19 cellular contexts compared by ENCODE assay signal in the genomic region with DNA sequence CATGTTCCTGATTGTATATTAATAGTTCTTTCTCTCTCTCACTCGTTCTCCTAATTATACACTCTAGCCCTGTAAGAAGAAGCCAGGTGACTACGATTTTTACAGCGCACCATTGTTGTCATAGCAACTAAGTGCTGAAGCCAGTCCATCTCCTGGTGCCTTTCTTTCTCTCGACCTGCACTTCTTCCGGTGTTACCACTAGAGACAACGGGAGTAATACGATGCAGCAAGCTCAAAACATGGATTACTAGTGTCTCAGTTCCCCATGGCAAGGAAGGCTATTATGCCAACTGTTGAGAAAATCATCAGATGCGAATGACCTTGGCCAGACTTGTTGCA. TPM values are rescaled to one million over a fixed set of nuclear protein-coding genes. Genes with fewer than 3 reads are reported as not detected.
DNase-seq lines count a peak whose midpoint lies in the region; ATAC-seq, FAIRE-seq and TF ChIP-seq lines count a peak whose summit lies in the region.
"Had no signal": no experiment of that assay in that cellular context is flagged by ENCODE, and none has a peak within 500 bp of the region (broad histone marks: within the 10 kb centered on the region; RNA-seq: fewer than 3 reads in every experiment).

No MANE protein-coding gene starts in this region.

- no peaks in the 10 kb centered on the region; the same call in 1 of the 2 replicates for H3K9me2 ChIP-seq in GM23338 (ENCODE audit: insufficient read depth)

- peak overlapping the region; percentile 3; the same call in 1 of the 2 replicates for H2AFZ ChIP-seq in GM23338

- no peak overlapping the region for H3K27ac ChIP-seq in GM23338 (ENCODE audit: low read depth)
- H3K27ac ChIP-seq: HL-60 had no signal

- peaks cover 4% of the 10 kb centered on the region for H3K27me3 Mint-ChIP-seq in GM23338 (ENCODE audit: insufficient read depth, low read depth, poor library complexity)

- H3K36me3 ChIP-seq in GM23338 (ENCODE audit: insufficient read depth): no peaks in the 10 kb centered on the region
- no peaks in the 10 kb centered on the region for H3K36me3 ChIP-seq in bronchial epithelial cell (ENCODE audit: control insufficient read depth, insufficient read depth, low read length)

- peaks cover 17% of the 10 kb centered on the region for H3K4me1 ChIP-seq in GM23338 (ENCODE audit: insufficient read depth)

- no peak overlapping the region for H3K27ac Mint-ChIP-seq in GM23338
- H3K27ac Mint-ChIP-seq: CD4-positive, CD25-positive, alpha-beta regulatory T cell; HFFc6; T-helper 17 cell had no signal

- no peaks in the 10 kb centered on the region for H4K20me1 ChIP-seq in GM23338 (replicated peaks; ENCODE audit: insufficient read depth)

- no peak overlapping the region for H3K4me3 Mint-ChIP-seq in GM23338
- H3K4me3 Mint-ChIP-seq: CD4-positive, CD25-positive, alpha-beta regulatory T cell; HFFc6; T-helper 17 cell had no signal

- H3K4me3 ChIP-seq in GM23338 (no peak overlapping the region), bronchial epithelial cell (ENCODE audit: low read depth, low read length) (no peak overlapping the region)

- FAIRE-seq in bronchial epithelial cell (lab: Jason Lieb, UNC) (peak; percentile 13), frontal cortex (lab: Jason Lieb, UNC) (no peak)

- peaks cover 9% of the 10 kb centered on the region for H3K36me3 Mint-ChIP-seq in GM23338 (ENCODE audit: low read depth)
- H3K36me3 Mint-ChIP-seq: CD4-positive, CD25-positive, alpha-beta regulatory T cell had no signal

- DNase-seq in GM23338 (ENCODE audit: low spot score) (peak; percentile 54), NCI-H1105 treated with DMSO at 0.1 percent for 48 hours (lab: John Stamatoyannopoulos, UW) (peak; percentile 85), NCI-H2227 treated with DMSO at 0.1 percent for 48 hours (lab: John Stamatoyannopoulos, UW) (peak; percentile 16), bronchial epithelial cell (ENCODE audit: low read depth) (no peak), cortex of kidney (lab: John Stamatoyannopoulos, UW) (no peak), DMS79 (lab: John Stamatoyannopoulos, UW) (no peak), cerebellum (ENCODE audit: low spot score) (no peak), frontal cortex (ENCODE audit: low spot score in 2 of 2) (no peak)
- DNase-seq: ACHN; Calu3; CD4-positive, CD25-positive, alpha-beta regulatory T cell; DND-41; GF-D8; HFFc6; NCI-H2081 treated with DMSO at 0.1 percent for 48 hours; NCI-H524 treated with DMSO at 0.1 percent for 48 hours; SIG-M5; T-helper 17 cell had no signal

- TF ChIP-seq CTCF in GM23338 (conservative IDR thresholded peaks at IDR 0.05; ENCODE audit: low read depth in 2 of 2) (no peak), bronchial epithelial cell (IDR thresholded peaks at IDR 0.05; ENCODE audit: insufficient read depth, low read length, severe bottlenecking) (no peak)

- H3K4me2 ChIP-seq in GM23338: no peak overlapping the region

- ATAC-seq in GM23338: peak; percentile 18; the same call in 2 of the 3 replicates
- ATAC-seq: T-helper 17 cell had no signal

- no peaks in the 10 kb centered on the region for H3K79me2 ChIP-seq in GM23338 (replicated peaks; ENCODE audit: insufficient read depth)

- H3K9me3 Mint-ChIP-seq in GM23338: peaks cover 9% of the 10 kb centered on the region
- H3K9me3 Mint-ChIP-seq: HFFc6 had no signal

- peaks cover 17% of the 10 kb centered on the region for H3K4me1 Mint-ChIP-seq in GM23338
- H3K4me1 Mint-ChIP-seq: CD4-positive, CD25-positive, alpha-beta regulatory T cell had no signal

- no peaks in the 10 kb centered on the region for H3K27me3 ChIP-seq in GM23338 (ENCODE audit: insufficient read depth)
- H3K27me3 ChIP-seq in bronchial epithelial cell (ENCODE audit: control insufficient read depth, insufficient read depth, low read length): no peaks in the 10 kb centered on the region

- no peaks in the 10 kb centered on the region for H3F3A ChIP-seq in GM23338 (replicated peaks; ENCODE audit: low read depth)

TF ChIP-seq in GM23338, 12 proteins besides CTCF, POLR2A, EP300 and RAD21 (continues in another document):
- TF ChIP-seq ZNF331 (CRISPR knock-in tag; IDR thresholded peaks at IDR 0.05; ENCODE audit: low read depth) (no peak), NANOG (IDR thresholded peaks at IDR 0.05; ENCODE audit: borderline replicate concordance) (no peak), STAT1 (IDR thresholded peaks at IDR 0.05; ENCODE audit: unreplicated experiment) (no peak), JUNB (IDR thresholded peaks at IDR 0.05; ENCODE audit: unreplicated experiment) (no peak), ZNF114 (CRISPR knock-in tag; IDR thresholded peaks at IDR 0.05) (no peak), EZH2 (IDR thresholded peaks at IDR 0.05; ENCODE audit: low read depth, unreplicated experiment) (no peak), POLR2AphosphoS5 (IDR thresholded peaks at IDR 0.05; ENCODE audit: low read depth) (no peak), CREB1 (CRISPR knock-in tag; IDR thresholded peaks at IDR 0.05; ENCODE audit: low read depth) (no peak)
- TF ChIP-seq, protein P1, sequence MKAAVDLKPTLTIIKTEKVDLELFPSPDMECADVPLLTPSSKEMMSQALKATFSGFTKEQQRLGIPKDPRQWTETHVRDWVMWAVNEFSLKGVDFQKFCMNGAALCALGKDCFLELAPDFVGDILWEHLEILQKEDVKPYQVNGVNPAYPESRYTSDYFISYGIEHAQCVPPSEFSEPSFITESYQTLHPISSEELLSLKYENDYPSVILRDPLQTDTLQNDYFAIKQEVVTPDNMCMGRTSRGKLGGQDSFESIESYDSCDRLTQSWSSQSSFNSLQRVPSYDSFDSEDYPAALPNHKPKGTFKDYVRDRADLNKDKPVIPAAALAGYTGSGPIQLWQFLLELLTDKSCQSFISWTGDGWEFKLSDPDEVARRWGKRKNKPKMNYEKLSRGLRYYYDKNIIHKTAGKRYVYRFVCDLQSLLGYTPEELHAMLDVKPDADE (IDR thresholded peaks at IDR 0.05): no peak
- TF ChIP-seq, protein P2, sequence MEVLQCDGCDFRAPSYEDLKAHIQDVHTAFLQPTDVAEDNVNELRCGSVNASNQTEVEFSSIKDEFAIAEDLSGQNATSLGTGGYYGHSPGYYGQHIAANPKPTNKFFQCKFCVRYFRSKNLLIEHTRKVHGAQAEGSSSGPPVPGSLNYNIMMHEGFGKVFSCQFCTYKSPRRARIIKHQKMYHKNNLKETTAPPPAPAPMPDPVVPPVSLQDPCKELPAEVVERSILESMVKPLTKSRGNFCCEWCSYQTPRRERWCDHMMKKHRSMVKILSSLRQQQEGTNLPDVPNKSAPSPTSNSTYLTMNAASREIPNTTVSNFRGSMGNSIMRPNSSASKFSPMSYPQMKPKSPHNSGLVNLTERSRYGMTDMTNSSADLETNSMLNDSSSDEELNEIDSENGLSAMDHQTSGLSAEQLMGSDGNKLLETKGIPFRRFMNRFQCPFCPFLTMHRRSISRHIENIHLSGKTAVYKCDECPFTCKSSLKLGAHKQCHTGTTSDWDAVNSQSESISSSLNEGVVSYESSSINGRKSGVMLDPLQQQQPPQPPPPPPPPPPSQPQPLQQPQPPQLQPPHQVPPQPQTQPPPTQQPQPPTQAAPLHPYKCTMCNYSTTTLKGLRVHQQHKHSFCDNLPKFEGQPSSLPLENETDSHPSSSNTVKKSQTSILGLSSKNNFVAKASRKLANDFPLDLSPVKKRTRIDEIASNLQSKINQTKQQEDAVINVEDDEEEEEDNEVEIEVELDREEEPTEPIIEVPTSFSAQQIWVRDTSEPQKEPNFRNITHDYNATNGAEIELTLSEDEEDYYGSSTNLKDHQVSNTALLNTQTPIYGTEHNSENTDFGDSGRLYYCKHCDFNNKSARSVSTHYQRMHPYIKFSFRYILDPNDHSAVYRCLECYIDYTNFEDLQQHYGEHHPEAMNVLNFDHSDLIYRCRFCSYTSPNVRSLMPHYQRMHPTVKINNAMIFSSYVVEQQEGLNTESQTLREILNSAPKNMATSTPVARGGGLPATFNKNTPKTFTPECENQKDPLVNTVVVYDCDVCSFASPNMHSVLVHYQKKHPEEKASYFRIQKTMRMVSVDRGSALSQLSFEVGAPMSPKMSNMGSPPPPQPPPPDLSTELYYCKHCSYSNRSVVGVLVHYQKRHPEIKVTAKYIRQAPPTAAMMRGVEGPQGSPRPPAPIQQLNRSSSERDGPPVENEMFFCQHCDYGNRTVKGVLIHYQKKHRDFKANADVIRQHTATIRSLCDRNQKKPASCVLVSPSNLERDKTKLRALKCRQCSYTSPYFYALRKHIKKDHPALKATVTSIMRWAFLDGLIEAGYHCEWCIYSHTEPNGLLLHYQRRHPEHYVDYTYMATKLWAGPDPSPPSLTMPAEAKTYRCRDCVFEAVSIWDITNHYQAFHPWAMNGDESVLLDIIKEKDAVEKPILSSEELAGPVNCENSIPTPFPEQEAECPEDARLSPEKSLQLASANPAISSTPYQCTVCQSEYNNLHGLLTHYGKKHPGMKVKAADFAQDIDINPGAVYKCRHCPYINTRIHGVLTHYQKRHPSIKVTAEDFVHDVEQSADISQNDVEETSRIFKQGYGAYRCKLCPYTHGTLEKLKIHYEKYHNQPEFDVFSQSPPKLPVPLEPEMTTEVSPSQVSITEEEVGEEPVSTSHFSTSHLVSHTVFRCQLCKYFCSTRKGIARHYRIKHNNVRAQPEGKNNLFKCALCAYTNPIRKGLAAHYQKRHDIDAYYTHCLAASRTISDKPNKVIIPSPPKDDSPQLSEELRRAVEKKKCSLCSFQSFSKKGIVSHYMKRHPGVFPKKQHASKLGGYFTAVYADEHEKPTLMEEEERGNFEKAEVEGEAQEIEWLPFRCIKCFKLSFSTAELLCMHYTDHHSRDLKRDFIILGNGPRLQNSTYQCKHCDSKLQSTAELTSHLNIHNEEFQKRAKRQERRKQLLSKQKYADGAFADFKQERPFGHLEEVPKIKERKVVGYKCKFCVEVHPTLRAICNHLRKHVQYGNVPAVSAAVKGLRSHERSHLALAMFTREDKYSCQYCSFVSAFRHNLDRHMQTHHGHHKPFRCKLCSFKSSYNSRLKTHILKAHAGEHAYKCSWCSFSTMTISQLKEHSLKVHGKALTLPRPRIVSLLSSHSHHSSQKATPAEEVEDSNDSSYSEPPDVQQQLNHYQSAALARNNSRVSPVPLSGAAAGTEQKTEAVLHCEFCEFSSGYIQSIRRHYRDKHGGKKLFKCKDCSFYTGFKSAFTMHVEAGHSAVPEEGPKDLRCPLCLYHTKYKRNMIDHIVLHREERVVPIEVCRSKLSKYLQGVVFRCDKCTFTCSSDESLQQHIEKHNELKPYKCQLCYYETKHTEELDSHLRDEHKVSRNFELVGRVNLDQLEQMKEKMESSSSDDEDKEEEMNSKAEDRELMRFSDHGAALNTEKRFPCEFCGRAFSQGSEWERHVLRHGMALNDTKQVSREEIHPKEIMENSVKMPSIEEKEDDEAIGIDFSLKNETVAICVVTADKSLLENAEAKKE (CRISPR knock-in tag; IDR thresholded peaks at IDR 0.05): no peak

RNA-seq across cellular contexts. Expression of a gene that starts 40.8 kb away (rescaled TPM):
- not detected in 2 replicates for total RNA-seq in GM23338 (2014; rRNA removed; shearing (Covaris generic))
- polyA plus RNA-seq in GM23338 (2016; fragmentation: Nextera tagmentation; extraction: Ambion mirVana): not detected in 2 replicates
- total RNA-seq in bronchial epithelial cell (not detected in 2 replicates), cerebellum (not detected), frontal cortex (not detected)
- total RNA-seq: Calu3; CD4-positive, CD25-positive, alpha-beta regulatory T cell; HFFc6; T-helper 17 cell had no signal
- polyA plus RNA-seq: CD4-positive, CD25-positive, alpha-beta regulatory T cell had no signal

RNA-seq across cellular contexts. Expression of a gene that starts 54.3 kb away (rescaled TPM):
- not detected in 2 replicates for total RNA-seq in GM23338 (2014; rRNA removed; shearing (Covaris generic))
- polyA plus RNA-seq in GM23338 (2016; fragmentation: Nextera tagmentation; extraction: Ambion mirVana): not detected in 2 replicates
- total RNA-seq in bronchial epithelial cell (not detected in 2 replicates), cerebellum (not detected), frontal cortex (not detected)
- total RNA-seq: Calu3; CD4-positive, CD25-positive, alpha-beta regulatory T cell; HFFc6; T-helper 17 cell had no signal
- polyA plus RNA-seq: CD4-positive, CD25-positive, alpha-beta regulatory T cell had no signal

Comparison
In these comparisons a context has a peak if more than half of its experiments do, and no peak if none do; other contexts are left out.
1. DNase-seq: peak in GM23338 (single experiment), NCI-H1105 treated with DMSO at 0.1 percent for 48 hours (single experiment) and NCI-H2227 treated with DMSO at 0.1 percent for 48 hours (single experiment); none in bronchial epithelial cell (single experiment), cortex of kidney (single experiment), DMS79 (single experiment), cerebellum (single experiment) and frontal cortex (0 of 2).